ENCODE assay signal across 13 cellular contexts in the genomic region with DNA sequence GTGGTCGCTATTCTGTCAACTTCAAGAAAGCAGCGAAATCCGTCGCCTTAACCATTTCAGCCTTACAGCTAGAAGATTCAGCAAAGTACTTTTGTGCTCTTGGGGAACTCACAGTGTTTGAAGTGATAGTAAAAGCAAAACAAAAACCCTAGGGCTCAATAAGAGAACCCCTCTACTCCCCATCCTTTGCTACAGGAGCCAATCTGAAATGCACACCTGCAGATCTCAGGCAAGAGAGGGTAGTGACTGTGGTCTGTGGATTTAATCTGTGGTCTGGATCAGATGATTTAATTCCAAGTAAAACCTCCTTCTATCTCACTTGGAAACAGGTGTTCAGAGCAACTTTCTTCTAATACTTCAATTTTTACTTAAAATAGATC.
DNase-seq lines count a peak whose midpoint lies in the region; ATAC-seq and TF ChIP-seq lines count a peak whose summit lies in the region.
"Had no signal": no experiment of that assay in that cellular context is flagged by ENCODE, and none has a peak within 500 bp of the region (broad histone marks: within the 10 kb centered on the region; RNA-seq: fewer than 3 reads in every experiment).

No MANE protein-coding gene starts in this region.

- POLR2A ChIA-PET in activated CD4-positive, alpha-beta memory T cell treated with anti-CD3 and anti-CD28 coated beads, Interleukin-2, amount 10 ng/mL, durations not matched to agents 7 days and 5 days (lab: Charles Lee), result interaction anchor here (1.0 to 3.3 kb wide), 10 partner anchors 9 to 473 kb away, joined by 3 to 14 read pairs (median 4); no protein-coding TSS in a partner anchor

- H3K27me3 ChIP-seq in prostate gland (replicated peaks; ENCODE audit: insufficient read depth) (no peaks in the 10 kb centered on the region), right atrium auricular region (no peaks in the 10 kb centered on the region)

- CTCF ChIA-PET in activated CD4-positive, alpha-beta memory T cell treated with anti-CD3 and anti-CD28 coated beads, Interleukin-2, amount 10 ng/mL, durations not matched to agents 7 days and 5 days (lab: Charles Lee), result interaction anchor here (0.7 to 4.2 kb wide), 4 partner anchors 25 to 460 kb away, joined by 3 to 19 read pairs (median 5); no protein-coding TSS in a partner anchor

- H3K27me3 Mint-ChIP-seq in activated CD4-positive, alpha-beta memory T cell treated with anti-CD3 and anti-CD28 coated beads, Interleukin-2, amount 10 ng/mL, durations not matched to agents 7 days and 5 days, result no peaks in the 10 kb centered on the region

- H3K4me3 Mint-ChIP-seq in activated CD4-positive, alpha-beta memory T cell treated with anti-CD3 and anti-CD28 coated beads, Interleukin-2, amount 10 ng/mL, durations not matched to agents 7 days and 5 days, result peak overlapping the region; percentile 66
- H3K4me3 Mint-ChIP-seq: memory B cell; stimulated activated memory B cell treated with anti-CD40 and anti-IgM and Interleukin-4, amounts not matched to agents 10 μg/mL and 1 μg/mL and 100 μg/mL, for 72 hours had no signal

- peak overlapping the region; percentile 89 for H3K27ac Mint-ChIP-seq in activated CD4-positive, alpha-beta memory T cell treated with anti-CD3 and anti-CD28 coated beads, Interleukin-2, amount 10 ng/mL, durations not matched to agents 7 days and 5 days
- H3K27ac Mint-ChIP-seq: memory B cell; stimulated activated memory B cell treated with anti-CD40 and anti-IgM and Interleukin-4, amounts not matched to agents 10 μg/mL and 1 μg/mL and 100 μg/mL, for 72 hours had no signal

- intact Hi-C loops in prostate gland (cut with DNase I), result no loop called here

- H3K9me3 ChIP-seq in prostate gland, result no peaks in the 10 kb centered on the region
- no peaks in the 10 kb centered on the region for H3K9me3 ChIP-seq in right atrium auricular region

- DNase-seq in activated CD4-positive, alpha-beta memory T cell treated with anti-CD3 and anti-CD28 coated beads, Interleukin-2, amount 10 ng/mL, durations not matched to agents 7 days and 5 days, result peak; percentile 36
- no peak for DNase-seq in prostate gland (ENCODE audit: low spot score)
- no peak for DNase-seq in MV-4-11 (lab: John Stamatoyannopoulos, UW)
- DNase-seq in activated CD8-positive, alpha-beta memory T cell treated with anti-CD3 and anti-CD28 coated beads, Interleukin-2, amount 50 U/mL, for 4 hours, result no peak
- no peak for DNase-seq in NCI-H524 treated with DMSO at 0.1 percent for 48 hours (lab: John Stamatoyannopoulos, UW)
- no peak for DNase-seq in right atrium auricular region (ENCODE audit: low spot score)
- DNase-seq: erythroblast, NCI-H1092, T-helper 9 cell had no signal

- ATAC-seq in GM18498 (IDR thresholded peaks at IDR 0.05; ENCODE audit: unreplicated experiment) (peak; percentile 58), GM21423 (IDR thresholded peaks at IDR 0.05; ENCODE audit: unreplicated experiment) (peak; percentile 57)
- ATAC-seq: stimulated activated memory B cell treated with anti-CD40 and anti-IgM and Interleukin-4, amounts not matched to agents 10 μg/mL and 1 μg/mL and 100 μg/mL, for 72 hours had no signal

- TF ChIP-seq CTCF in prostate gland (IDR thresholded peaks at IDR 0.05) (no peak), right atrium auricular region (IDR thresholded peaks at IDR 0.05) (no peak)

- H3K9me3 Mint-ChIP-seq in activated CD4-positive, alpha-beta memory T cell treated with anti-CD3 and anti-CD28 coated beads, Interleukin-2, amount 10 ng/mL, durations not matched to agents 7 days and 5 days, result no peaks in the 10 kb centered on the region
- H3K9me3 Mint-ChIP-seq: memory B cell; stimulated activated memory B cell treated with anti-CD40 and anti-IgM and Interleukin-4, amounts not matched to agents 10 μg/mL and 1 μg/mL and 100 μg/mL, for 72 hours had no signal

- no peak for TF ChIP-seq POLR2A in prostate gland (IDR thresholded peaks at IDR 0.05)

- H3K4me1 ChIP-seq in prostate gland (replicated peaks), result no peaks in the 10 kb centered on the region
- peaks cover 0 to 8% of the 10 kb centered on the region in 2 donors for H3K4me1 ChIP-seq in right atrium auricular region

- H3K27ac ChIP-seq in prostate gland, result peak overlapping the region; percentile 4 to 11
- H3K27ac ChIP-seq in right atrium auricular region, result peak overlapping the region in 1 of 2 donors; percentile 58

- 79% methylated on average over 4 of the region's 4 CpGs for WGBS in prostate gland

- H3K36me3 ChIP-seq in prostate gland (no peaks in the 10 kb centered on the region), right atrium auricular region (no peaks in the 10 kb centered on the region)

- no peak overlapping the region for H3K4me3 ChIP-seq in prostate gland
- H3K4me3 ChIP-seq in right atrium auricular region, result no peak overlapping the region

- peaks cover 64% of the 10 kb centered on the region for H3K4me1 Mint-ChIP-seq in activated CD4-positive, alpha-beta memory T cell treated with anti-CD3 and anti-CD28 coated beads, Interleukin-2, amount 10 ng/mL, durations not matched to agents 7 days and 5 days
- H3K4me1 Mint-ChIP-seq: stimulated activated memory B cell treated with anti-CD40 and anti-IgM and Interleukin-4, amounts not matched to agents 10 μg/mL and 1 μg/mL and 100 μg/mL, for 72 hours had no signal

- no peaks in the 10 kb centered on the region for H3K36me3 Mint-ChIP-seq in activated CD4-positive, alpha-beta memory T cell treated with anti-CD3 and anti-CD28 coated beads, Interleukin-2, amount 10 ng/mL, durations not matched to agents 7 days and 5 days (ENCODE audit: low read depth)
- H3K36me3 Mint-ChIP-seq: memory B cell; stimulated activated memory B cell treated with anti-CD40 and anti-IgM and Interleukin-4, amounts not matched to agents 10 μg/mL and 1 μg/mL and 100 μg/mL, for 72 hours had no signal
